In the genomic region with DNA sequence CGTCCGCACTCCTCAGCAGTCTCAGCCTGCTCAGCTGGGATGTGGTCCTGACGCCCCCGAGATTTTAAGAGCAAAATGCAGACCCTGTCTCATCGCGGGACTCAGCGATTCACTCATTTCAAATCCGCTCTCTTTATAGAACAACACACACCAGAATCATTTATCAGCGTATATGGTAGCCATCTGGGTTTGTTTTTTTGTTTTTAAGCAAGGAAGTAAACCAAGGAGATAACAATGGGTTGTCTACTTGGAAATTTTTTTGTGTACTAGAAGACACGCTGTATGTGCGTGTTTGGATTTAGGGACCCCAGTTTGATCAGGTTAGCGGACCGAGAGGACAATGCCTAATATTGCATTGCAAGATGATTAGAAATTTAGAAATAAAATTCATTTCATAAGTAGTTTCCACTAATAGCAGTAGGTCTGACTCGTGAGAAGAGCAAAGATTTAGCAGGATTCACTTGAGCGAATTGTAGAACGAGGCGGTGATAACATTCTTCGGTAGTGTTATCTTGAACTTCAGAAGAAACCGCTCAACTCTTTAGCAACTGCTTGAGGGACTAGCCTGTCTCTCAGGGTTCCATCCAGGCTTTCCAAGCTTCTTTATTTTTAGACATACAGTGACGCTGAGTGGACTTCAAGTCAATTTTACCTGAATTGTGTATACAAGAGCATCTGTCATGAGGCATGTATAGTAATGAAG, we compare ENCODE assay signal across 8 cellular contexts. TPM values are rescaled to one million over a fixed set of nuclear protein-coding genes. Genes with fewer than 3 reads are reported as not detected.
DNase-seq lines count a peak whose midpoint lies in the region; ATAC-seq and TF ChIP-seq lines count a peak whose summit lies in the region.

No MANE protein-coding gene starts in this region.

- H3K4me3 Mint-ChIP-seq in activated CD8-positive, alpha-beta memory T cell treated with anti-CD3 and anti-CD28 coated beads, Interleukin-2, amount 10 ng/mL, durations not matched to agents 7 days and 5 days = peak overlapping the region; percentile 95

- peaks cover 92% of the 10 kb centered on the region for H3K79me2 ChIP-seq in HCT116 (ENCODE audit: insufficient read depth, low read length)

- peak overlapping the region; percentile 91 for H3K27ac ChIP-seq in HCT116 (ENCODE audit: low read depth, low read length)
- H3K27ac ChIP-seq in left lung = peak overlapping the region; percentile 98 to 99

- in situ Hi-C loops in astrocyte of the spinal cord (cut with HindIII; ENCODE audit: low sequenced_read_pairs) = no loop called here

- intact Hi-C loops in HCT116 (cut with micrococcal nuclease) (loop anchor here (2.0 kb wide), 1 partner anchor 65 kb away; no protein-coding TSS in a partner anchor), left lung (cut with DNase I) (no loop called here)

- H3K9me3 Mint-ChIP-seq in activated CD8-positive, alpha-beta memory T cell treated with anti-CD3 and anti-CD28 coated beads, Interleukin-2, amount 10 ng/mL, durations not matched to agents 7 days and 5 days (ENCODE audit: low read depth) = no peaks in the 10 kb centered on the region

- no peak for TF ChIP-seq POLR2A in HCT116 (IDR thresholded peaks at IDR 0.05; ENCODE audit: borderline replicate concordance, extremely low read depth, insufficient read depth, insufficient read length)

- no peak for TF ChIP-seq RAD21 in HCT116 (IDR thresholded peaks at IDR 0.05; ENCODE audit: low read depth)

- no peaks in the 10 kb centered on the region for H3K27me3 Mint-ChIP-seq in activated CD8-positive, alpha-beta memory T cell treated with anti-CD3 and anti-CD28 coated beads, Interleukin-2, amount 10 ng/mL, durations not matched to agents 7 days and 5 days

- CTCF ChIA-PET in activated CD8-positive, alpha-beta memory T cell treated with anti-CD3 and anti-CD28 coated beads, Interleukin-2, amount 10 ng/mL, durations not matched to agents 7 days and 5 days (lab: Charles Lee) = interaction anchor here (1.1 to 2.3 kb wide), 3 partner anchors 66 to 128 kb away, joined by 5 to 16 read pairs (median 5); no protein-coding TSS in a partner anchor
- CTCF ChIA-PET in HCT116 (lab: Charles Lee) = no interaction called here

- RAD21 ChIA-PET in HCT116 (lab: Charles Lee; ENCODE audit: low non-redundant PET in 1 of 2, low total read pairs in 2 of 2, uncharacterized antibody in 2 of 2, unreplicated experiment in 2 of 2) = no interaction called here

- no peaks in the 10 kb centered on the region for H4K20me1 ChIP-seq in HCT116 (ENCODE audit: insufficient read depth)

- H3K27ac Mint-ChIP-seq in activated CD8-positive, alpha-beta memory T cell treated with anti-CD3 and anti-CD28 coated beads, Interleukin-2, amount 10 ng/mL, durations not matched to agents 7 days and 5 days = peak overlapping the region; percentile 93

- H3K27me3 ChIP-seq in HCT116 (ENCODE audit: insufficient read depth, low read length) (no peaks in the 10 kb centered on the region), left lung (no peaks in the 10 kb centered on the region)

- ATAC-seq in activated CD8-positive, alpha-beta memory T cell treated with anti-CD3 and anti-CD28 coated beads, Interleukin-2, amount 10 ng/mL, durations not matched to agents 7 days and 5 days = peak; percentile 4
- ATAC-seq in HCT116 = peak; percentile 13; the same call in 1 of the 2 replicates
- ATAC-seq in left lung = no peak

- H3K4me1 Mint-ChIP-seq in activated CD8-positive, alpha-beta memory T cell treated with anti-CD3 and anti-CD28 coated beads, Interleukin-2, amount 10 ng/mL, durations not matched to agents 7 days and 5 days = peaks cover 36% of the 10 kb centered on the region

- DNase-seq in activated CD8-positive, alpha-beta memory T cell treated with anti-CD3 and anti-CD28 coated beads, Interleukin-2, amount 10 ng/mL, durations not matched to agents 7 days and 5 days = no peak
- DNase-seq in activated CD8-positive, alpha-beta memory T cell treated with anti-CD3 and anti-CD28 coated beads, Interleukin-2, amount 50 U/mL, for 48 hours = no peak
- DNase-seq in HCT116 (ENCODE audit: low read depth, low spot score) = no peak
- DNase-seq in NAMALWA (ENCODE audit: low spot score) = peak; percentile 79
- DNase-seq in astrocyte of the spinal cord (ENCODE audit: low read depth, low spot score) = peak; percentile 67
- DNase-seq in left lung = no peak
- DNase-seq in superior temporal gyrus (ENCODE audit: extremely low spot score) = peak; percentile 57
- no peak for DNase-seq in activated CD4-positive, alpha-beta T cell treated with anti-CD3 and anti-CD28 coated beads for 48 hours

- H3K4me1 ChIP-seq in HCT116 (ENCODE audit: control insufficient read depth in 1 of 2, insufficient read depth in 2 of 2, low read length in 2 of 2) (peaks cover 11 to 18% of the 10 kb centered on the region in 2 experiments), left lung (peaks cover 7 to 36% of the 10 kb centered on the region in 2 donors)

- H3K36me3 ChIP-seq in HCT116 (ENCODE audit: control insufficient read depth in 1 of 2, insufficient read depth in 2 of 2, low read length in 2 of 2) (no peaks in the 10 kb centered on the region), left lung (no peaks in the 10 kb centered on the region)

- TF ChIP-seq CTCF in HCT116 (IDR thresholded peaks at IDR 0.05 in 2 of 3, conservative IDR thresholded peaks at IDR 0.05 in 1 of 3; ENCODE audit: borderline replicate concordance in 1 of 3, insufficient read depth in 1 of 3, low read depth in 2 of 3, low read length in 2 of 3) (no peak), astrocyte of the spinal cord (IDR thresholded peaks at IDR 0.05; ENCODE audit: low read depth, low read length) (no peak), left lung (IDR thresholded peaks at IDR 0.05) (no peak)

- peak overlapping the region; percentile 95 for H3K9ac ChIP-seq in HCT116 (ENCODE audit: low read length)

- H3K4me3 ChIP-seq in HCT116 (replicated peaks in 1 of 2; ENCODE audit: low read depth in 1 of 2, low read length in 2 of 2) (peak overlapping the region; percentile 82 to 96), astrocyte of the spinal cord (ENCODE audit: low read depth, low read length) (peak overlapping the region; percentile 89), left lung (peak overlapping the region; percentile 83 to 87)

- H3K9me3 ChIP-seq in HCT116 (ENCODE audit: control insufficient read depth in 1 of 2, insufficient read depth in 1 of 2, low read depth in 1 of 2, low read length in 2 of 2) (no peaks in the 10 kb centered on the region), left lung (no peaks in the 10 kb centered on the region)

- peaks cover 3% of the 10 kb centered on the region for H3K36me3 Mint-ChIP-seq in activated CD8-positive, alpha-beta memory T cell treated with anti-CD3 and anti-CD28 coated beads, Interleukin-2, amount 10 ng/mL, durations not matched to agents 7 days and 5 days

- no peaks in the 10 kb centered on the region for H3K9me2 ChIP-seq in HCT116 (ENCODE audit: insufficient read depth)

- peak overlapping the region; percentile 76 for H3K4me2 ChIP-seq in HCT116 (ENCODE audit: low read length)

- BruUV-seq in HCT116 (replicated peaks; lab: Mats Ljungman, UMichigan) = no TSS peak

- POLR2A ChIA-PET in HCT116 (lab: Charles Lee) = no interaction called here

- H2AFZ ChIP-seq in HCT116 (ENCODE audit: low read depth, low read length, poor library complexity, severe bottlenecking) = no peak overlapping the region

TF ChIP-seq in HCT116, 20 proteins besides CTCF, POLR2A, EP300 and RAD21 (continues in another document):
- TF ChIP-seq POLR2AphosphoS5 (IDR thresholded peaks at IDR 0.05; ENCODE audit: low read depth, low read length) = no peak
- TF ChIP-seq SP1 (IDR thresholded peaks at IDR 0.05; ENCODE audit: low read depth) = no peak
- TF ChIP-seq ZNF274 (IDR thresholded peaks at IDR 0.05; ENCODE audit: low read depth, low read length) = no peak
- no peak for TF ChIP-seq EZH2phosphoT487 (IDR thresholded peaks at IDR 0.05; ENCODE audit: borderline replicate concordance)
- no peak for TF ChIP-seq CBX3 (IDR thresholded peaks at IDR 0.05; ENCODE audit: low read depth)
- no peak for TF ChIP-seq CEBPB (IDR thresholded peaks at IDR 0.05; ENCODE audit: low read depth)
- no peak for TF ChIP-seq SRF (IDR thresholded peaks at IDR 0.05; ENCODE audit: low read depth)
- no peak for TF ChIP-seq EZH2 (IDR thresholded peaks at IDR 0.05)
- no peak for TF ChIP-seq YY1 (IDR thresholded peaks at IDR 0.05; ENCODE audit: extremely low read depth, insufficient replicate concordance, low read depth, low read length)
- no peak for TF ChIP-seq EGR1 (IDR thresholded peaks at IDR 0.05; ENCODE audit: low read depth)
- TF ChIP-seq ZFX (IDR thresholded peaks at IDR 0.05) = no peak
- TF ChIP-seq FOSL1 (IDR thresholded peaks at IDR 0.05; ENCODE audit: low read depth) = no peak
- TF ChIP-seq ELF1 (IDR thresholded peaks at IDR 0.05; ENCODE audit: borderline replicate concordance, low read depth) = no peak
- TF ChIP-seq, protein P1, sequence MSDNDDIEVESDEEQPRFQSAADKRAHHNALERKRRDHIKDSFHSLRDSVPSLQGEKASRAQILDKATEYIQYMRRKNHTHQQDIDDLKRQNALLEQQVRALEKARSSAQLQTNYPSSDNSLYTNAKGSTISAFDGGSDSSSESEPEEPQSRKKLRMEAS (IDR thresholded peaks at IDR 0.05) = no peak
- TF ChIP-seq, protein P2, sequence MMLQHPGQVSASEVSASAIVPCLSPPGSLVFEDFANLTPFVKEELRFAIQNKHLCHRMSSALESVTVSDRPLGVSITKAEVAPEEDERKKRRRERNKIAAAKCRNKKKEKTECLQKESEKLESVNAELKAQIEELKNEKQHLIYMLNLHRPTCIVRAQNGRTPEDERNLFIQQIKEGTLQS (IDR thresholded peaks at IDR 0.05) = no peak
- no peak for TF ChIP-seq TCF7L2 (IDR thresholded peaks at IDR 0.05; ENCODE audit: borderline replicate concordance, extremely low read depth, insufficient read depth, insufficient read length)

RNA-seq across cellular contexts. Expression of a gene that starts 1.3 kb away (rescaled TPM):
- 10 to 100 TPM; 23.9 to 27.1 TPM for total RNA-seq in activated CD8-positive, alpha-beta memory T cell treated with anti-CD3 and anti-CD28 coated beads, Interleukin-2, amount 10 ng/mL, durations not matched to agents 7 days and 5 days
- 23.6 TPM for total RNA-seq in HCT116 (2021; ENCODE audit: unreplicated experiment)
- 4.0 and 6.1 TPM in 2 replicates for polyA plus RNA-seq in HCT116 (2012)
- 10 to 100 TPM; 23.5 to 23.6 TPM for total RNA-seq in left lung

RNA-seq across cellular contexts. Expression of a gene that starts 1.3 kb away (rescaled TPM):
- 100 to 1,000 TPM; 114 to 131 TPM for total RNA-seq in activated CD8-positive, alpha-beta memory T cell treated with anti-CD3 and anti-CD28 coated beads, Interleukin-2, amount 10 ng/mL, durations not matched to agents 7 days and 5 days
- total RNA-seq in HCT116 (2021; ENCODE audit: unreplicated experiment) = 132 TPM
- polyA plus RNA-seq in HCT116 (2012) = 67.0 and 102 TPM in 2 replicates
- total RNA-seq in left lung = 100 to 1,000 TPM; 102 to 104 TPM

Comparison
In these comparisons a context has a peak if more than half of its experiments do, and no peak if none do; other contexts are left out.
1. DNase-seq: peak in NAMALWA (single experiment), astrocyte of the spinal cord (single experiment) and superior temporal gyrus (single experiment); none in activated CD8-positive, alpha-beta memory T cell treated with anti-CD3 and anti-CD28 coated beads, Interleukin-2, amount 10 ng/mL, durations not matched to agents 7 days and 5 days (single experiment), activated CD8-positive, alpha-beta memory T cell treated with anti-CD3 and anti-CD28 coated beads, Interleukin-2, amount 50 U/mL, for 48 hours (single experiment), HCT116 (single experiment), left lung (0 of 2) and activated CD4-positive, alpha-beta T cell treated with anti-CD3 and anti-CD28 coated beads for 48 hours (single experiment).
2. Peak in every context shown above with its lines, with median percentiles within 50 percentile points of each other: H3K4me3 ChIP-seq.